8 cellular contexts compared by ENCODE assay signal in genomic region chr14:30873308-30874119, GRCh38. TPM values are rescaled to one million over a fixed set of nuclear protein-coding genes. Genes with fewer than 3 reads are reported as not detected.
A peak's percentile ranks its signal among the peaks of the same experiment; 100 is the strongest.
DNase-seq lines count a peak whose midpoint lies in the region; ATAC-seq and TF ChIP-seq lines count a peak whose summit lies in the region.

No MANE protein-coding gene starts in this region.

- H3K4me3 Mint-ChIP-seq in activated CD4-positive, alpha-beta T cell treated with anti-CD3 and anti-CD28 coated beads for 36 hours: peak overlapping the region; percentile 51
- H3K4me3 Mint-ChIP-seq in T-helper 17 cell: peak overlapping the region; percentile 80
- peak overlapping the region; percentile 68 to 74 for H3K4me3 Mint-ChIP-seq in stimulated activated naive B cell treated with anti-CD40 and anti-IgM and Interleukin-4, amounts not matched to agents 10 μg/mL and 1 μg/mL and 100 μg/mL, for 72 hours

- peak overlapping the region; percentile 52 for H3K4me3 ChIP-seq in iPS-18a (ENCODE audit: low read length)

- peak overlapping the region; percentile 28 for H3K9ac ChIP-seq in iPS-18a (ENCODE audit: low read length)

- no peak for TF ChIP-seq CTCF in omental fat pad (IDR thresholded peaks at IDR 0.05)

- peaks cover 46% of the 10 kb centered on the region for H3K27me3 Mint-ChIP-seq in activated CD4-positive, alpha-beta T cell treated with anti-CD3 and anti-CD28 coated beads for 36 hours
- H3K27me3 Mint-ChIP-seq in T-helper 17 cell: peaks cover 68% of the 10 kb centered on the region
- H3K27me3 Mint-ChIP-seq in stimulated activated naive B cell treated with anti-CD40 and anti-IgM and Interleukin-4, amounts not matched to agents 10 μg/mL and 1 μg/mL and 100 μg/mL, for 72 hours: peaks cover 32 to 38% of the 10 kb centered on the region in 2 donors

- H3K27ac Mint-ChIP-seq in activated CD4-positive, alpha-beta T cell treated with anti-CD3 and anti-CD28 coated beads for 36 hours: no peak overlapping the region
- no peak overlapping the region for H3K27ac Mint-ChIP-seq in T-helper 17 cell
- H3K27ac Mint-ChIP-seq in stimulated activated naive B cell treated with anti-CD40 and anti-IgM and Interleukin-4, amounts not matched to agents 10 μg/mL and 1 μg/mL and 100 μg/mL, for 72 hours: peak overlapping the region; percentile 16

- DNase-seq in activated CD4-positive, alpha-beta T cell treated with anti-CD3 and anti-CD28 coated beads for 36 hours: no peak
- DNase-seq in activated CD4-positive, alpha-beta T cell treated with anti-CD3 and anti-CD28 coated beads, Interleukin-2, amount 50 U/mL, for 4 hours: no peak
- DNase-seq in T-helper 17 cell: no peak
- DNase-seq in stimulated activated naive B cell treated with anti-CD40 and anti-IgM and Interleukin-4, amounts not matched to agents 10 μg/mL and 1 μg/mL and 100 μg/mL, for 72 hours: no peak
- no peak for DNase-seq in HuH-7 (ENCODE audit: low spot score)
- DNase-seq in omental fat pad (ENCODE audit: low spot score): no peak

- intact Hi-C loops in activated CD4-positive, alpha-beta T cell treated with anti-CD3 and anti-CD28 coated beads for 36 hours (cut with DNase I, micrococcal nuclease): loop anchor here in 1 of 2 experiments (1.0 kb wide), 1 partner anchor 209 kb away; no protein-coding TSS in a partner anchor

- no peak for ATAC-seq in activated CD4-positive, alpha-beta T cell treated with anti-CD3 and anti-CD28 coated beads for 36 hours
- ATAC-seq in T-helper 17 cell (no peak), HG03460 (IDR thresholded peaks at IDR 0.05; ENCODE audit: unreplicated experiment) (no peak), omental fat pad (ENCODE audit: low FRiP score) (no peak)
- ATAC-seq in stimulated activated naive B cell treated with anti-CD40 and anti-IgM and Interleukin-4, amounts not matched to agents 10 μg/mL and 1 μg/mL and 100 μg/mL, for 72 hours (replicated peaks): no peak

- H3K4me1 ChIP-seq in iPS-18a (ENCODE audit: control insufficient read depth, low read depth, low read length): peaks cover 22% of the 10 kb centered on the region

- no peaks in the 10 kb centered on the region for H3K36me3 Mint-ChIP-seq in activated CD4-positive, alpha-beta T cell treated with anti-CD3 and anti-CD28 coated beads for 36 hours (ENCODE audit: low read depth)
- H3K36me3 Mint-ChIP-seq in T-helper 17 cell (ENCODE audit: low read depth): peaks cover 5% of the 10 kb centered on the region
- H3K36me3 Mint-ChIP-seq in stimulated activated naive B cell treated with anti-CD40 and anti-IgM and Interleukin-4, amounts not matched to agents 10 μg/mL and 1 μg/mL and 100 μg/mL, for 72 hours: peaks cover 0 to 2% of the 10 kb centered on the region in 2 donors

- no peaks in the 10 kb centered on the region for H3K9me3 Mint-ChIP-seq in activated CD4-positive, alpha-beta T cell treated with anti-CD3 and anti-CD28 coated beads for 36 hours (ENCODE audit: low read depth)
- H3K9me3 Mint-ChIP-seq in stimulated activated naive B cell treated with anti-CD40 and anti-IgM and Interleukin-4, amounts not matched to agents 10 μg/mL and 1 μg/mL and 100 μg/mL, for 72 hours: no peaks in the 10 kb centered on the region

- H3K36me3 ChIP-seq in iPS-18a (ENCODE audit: control insufficient read depth, low read depth, low read length): no peaks in the 10 kb centered on the region

- POLR2A ChIA-PET in activated CD4-positive, alpha-beta T cell treated with anti-CD3 and anti-CD28 coated beads for 36 hours (lab: Charles Lee): interaction anchor here (0.6 kb wide), 2 partner anchors 28 to 322 kb away, joined by 3 to 5 read pairs; no protein-coding TSS in a partner anchor

- H3K9me3 ChIP-seq in T-helper 17 cell (ENCODE audit: control insufficient read depth, low read length, poor library complexity, severe bottlenecking) (no peaks in the 10 kb centered on the region), iPS-18a (ENCODE audit: control insufficient read depth, low read depth, low read length) (no peaks in the 10 kb centered on the region)

- CTCF ChIA-PET in activated CD4-positive, alpha-beta T cell treated with anti-CD3 and anti-CD28 coated beads for 36 hours (lab: Charles Lee): interaction anchor here (0.7 kb wide), 1 partner anchor 58 kb away, joined by 3 read pairs; no protein-coding TSS in a partner anchor

- H3K27me3 ChIP-seq in iPS-18a (ENCODE audit: control insufficient read depth, insufficient read depth, low read length): peaks cover 49% of the 10 kb centered on the region

- no peak overlapping the region for H3K27ac ChIP-seq in iPS-18a (ENCODE audit: low read length)

- peaks cover 11% of the 10 kb centered on the region for H3K4me1 Mint-ChIP-seq in activated CD4-positive, alpha-beta T cell treated with anti-CD3 and anti-CD28 coated beads for 36 hours
- H3K4me1 Mint-ChIP-seq in T-helper 17 cell: peaks cover 14% of the 10 kb centered on the region
- peaks cover 14 to 30% of the 10 kb centered on the region in 2 donors for H3K4me1 Mint-ChIP-seq in stimulated activated naive B cell treated with anti-CD40 and anti-IgM and Interleukin-4, amounts not matched to agents 10 μg/mL and 1 μg/mL and 100 μg/mL, for 72 hours

RNA-seq across cellular contexts. Expression of gene COCH, which starts 0.8 kb away (rescaled TPM):
- 1 to 10 TPM in 1 of 2 experiments, under 1 TPM in 1; 0.94 to 1.1 TPM for total RNA-seq in activated CD4-positive, alpha-beta T cell treated with anti-CD3 and anti-CD28 coated beads for 36 hours
- total RNA-seq in T-helper 17 cell: under 1 TPM in 1 of 2 donors, not detected in 1; 0.90 TPM
- 1 to 10 TPM; 2.6 to 3.8 (median 2.9) TPM for total RNA-seq in omental fat pad
